ENCODE assay signal across 19 cellular contexts in the genomic region with DNA sequence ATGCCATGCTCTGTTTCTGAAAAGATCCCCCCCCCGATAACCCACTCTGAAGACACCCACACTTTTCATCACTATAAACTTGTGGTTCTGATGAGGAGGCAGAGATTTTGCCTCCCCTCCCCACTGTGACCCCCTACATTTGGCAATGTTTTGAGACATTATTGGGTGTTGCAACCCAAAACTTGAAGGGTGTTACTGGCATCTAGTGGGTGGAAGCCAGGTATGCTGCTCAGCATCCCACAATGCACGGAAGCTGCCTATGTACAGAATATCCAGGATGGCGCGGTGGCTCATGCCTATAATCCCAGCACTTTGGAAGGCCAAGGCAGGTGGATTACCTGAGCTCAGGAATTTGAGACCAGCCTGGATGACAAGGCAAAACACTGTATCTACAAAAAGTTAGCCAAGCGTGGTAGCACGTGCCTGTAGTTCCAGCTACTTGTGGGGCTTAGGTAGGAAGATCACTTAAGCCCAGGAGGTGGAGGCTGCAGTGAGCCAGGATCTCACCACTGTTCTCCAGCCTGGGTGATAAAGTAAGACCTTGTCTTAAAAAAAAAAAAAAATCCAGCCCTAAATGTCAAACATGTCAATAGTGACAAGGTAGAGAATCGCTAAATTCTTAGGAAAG.
"Had no signal": no experiment of that assay in that cellular context is flagged by ENCODE, and none has a peak within 500 bp of the region (broad histone marks: within the 10 kb centered on the region; RNA-seq: fewer than 3 reads in every experiment).

No MANE protein-coding gene starts in this region.

- H3K9me3 ChIP-seq: mucosa of descending colon, pancreas, sigmoid colon, tibial artery had no signal

- ATAC-seq: activated CD8-positive, alpha-beta T cell treated with anti-CD3 and anti-CD28 coated beads, Interleukin-2, amount 10 ng/mL, durations not matched to agents 7 days and 5 days; activated naive CD4-positive, alpha-beta T cell treated with anti-CD3 and anti-CD28 coated beads, Interleukin-2, amount 50 U/mL, for 72 hours; activated T-cell treated with anti-CD3 and anti-CD28 coated beads, Interleukin-2, amount 50 U/mL, for 72 hours; mucosa of descending colon; naive thymus-derived CD4-positive, alpha-beta T cell; pancreas had no signal

- H3K27ac ChIP-seq: coronary artery, pancreas, sigmoid colon, tibial artery had no signal

- H3K27me3 ChIP-seq: pancreas, sigmoid colon, tibial artery had no signal

- DNase-seq: activated CD4-positive, alpha-beta T cell treated with anti-CD3 and anti-CD28 coated beads, Interleukin-2, amount 10 ng/mL, durations not matched to agents 24 days and 14 days; activated CD4-positive, CD25-positive, alpha-beta regulatory T cell; activated CD8-positive, alpha-beta memory T cell treated with anti-CD3 and anti-CD28 coated beads, Interleukin-2, amount 50 U/mL, for 4 hours; activated CD8-positive, alpha-beta T cell treated with anti-CD3 and anti-CD28 coated beads, Interleukin-2, amount 10 ng/mL, durations not matched to agents 7 days and 5 days; activated gamma-delta T cell; activated T-cell treated with anti-CD3 and anti-CD28 coated beads, Interleukin-2, amount 50 U/mL, for 72 hours; central memory CD4-positive, alpha-beta T cell; effector CD4-positive, alpha-beta T cell; head of caudate nucleus; immature natural killer cell; mucosa of descending colon; naive thymus-derived CD4-positive, alpha-beta T cell; pancreas; sigmoid colon; stimulated activated CD4-positive, alpha-beta T cell treated with anti-CD3 and anti-CD28 coated beads, Interleukin-2, amount 100 ng/mL, for 24 hours; tibial artery had no signal

- H3K36me3 ChIP-seq: pancreas, sigmoid colon, tibial artery had no signal

- H3K4me3 ChIP-seq: coronary artery, lung, mucosa of descending colon, pancreas, sigmoid colon, tibial artery had no signal
